25 cellular contexts compared by ENCODE assay signal in the genomic region with DNA sequence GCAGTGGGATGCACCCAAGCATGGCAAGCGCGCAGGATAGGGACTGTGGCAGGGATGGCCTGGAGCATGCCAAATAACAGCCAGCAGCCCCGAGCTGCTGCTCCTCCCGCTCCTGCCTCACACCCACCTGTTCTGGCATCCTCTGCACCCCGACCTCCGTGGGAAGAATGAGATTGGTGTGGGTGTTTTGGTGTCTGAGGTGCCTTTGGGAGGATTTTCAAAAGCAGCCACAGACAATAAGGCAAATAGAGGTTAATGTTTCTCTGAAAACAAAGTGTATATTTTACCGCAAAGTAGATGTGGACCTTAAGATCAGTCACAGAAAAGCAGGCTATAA. TPM values are rescaled to one million over a fixed set of nuclear protein-coding genes. Genes with fewer than 3 reads are reported as not detected.
DNase-seq lines count a peak whose midpoint lies in the region; ATAC-seq, FAIRE-seq and TF ChIP-seq lines count a peak whose summit lies in the region.
"Had no signal": no experiment of that assay in that cellular context is flagged by ENCODE, and none has a peak within 500 bp of the region (broad histone marks: within the 10 kb centered on the region; RNA-seq: fewer than 3 reads in every experiment).

No MANE protein-coding gene starts in this region.

- peak overlapping the region in 8 of 11 experiments; percentile 75 to 96 (median 90); a peak in 14 of 22 replicates for H3K27ac ChIP-seq in BLaER1 treated with 17β-estradiol and CSF1 and Interleukin-3, amounts not matched to agents 10 nM and 100 nM
- H3K27ac ChIP-seq in WERI-Rb-1, result no peak overlapping the region
- H3K27ac ChIP-seq in kidney (ENCODE audit: low read depth in 2 of 2, low read length in 2 of 2), result no peak overlapping the region
- H3K27ac ChIP-seq in body of pancreas, result no peak overlapping the region
- H3K27ac ChIP-seq: A549, HL-60, KMS-11 had no signal

- peak overlapping the region in 8 of 10 experiments; percentile 24 to 53 (median 41); a peak in 13 of 20 replicates for H3K4me3 ChIP-seq in BLaER1 treated with 17β-estradiol and CSF1 and Interleukin-3, amounts not matched to agents 10 nM and 100 nM
- H3K4me3 ChIP-seq in WERI-Rb-1 (ENCODE audit: low read depth, low read length) (no peak overlapping the region), kidney (ENCODE audit: low read length in 2 of 2) (no peak overlapping the region), body of pancreas (no peak overlapping the region)
- H3K4me3 ChIP-seq: A549, HAP-1 had no signal

- ATAC-seq in body of pancreas, result no peak
- ATAC-seq: A549 had no signal

- no peaks in the 10 kb centered on the region for H3K36me3 ChIP-seq in BLaER1 treated with 17β-estradiol and CSF1 and Interleukin-3, amounts not matched to agents 10 nM and 100 nM
- H3K36me3 ChIP-seq in WERI-Rb-1, result no peaks in the 10 kb centered on the region
- H3K36me3 ChIP-seq in kidney (ENCODE audit: control insufficient read depth in 1 of 2, insufficient read depth in 2 of 2, low read length in 2 of 2), result no peaks in the 10 kb centered on the region
- no peaks in the 10 kb centered on the region for H3K36me3 ChIP-seq in body of pancreas (replicated peaks in 1 of 2; ENCODE audit: insufficient read depth in 1 of 2, low read depth in 2 of 2)
- H3K36me3 ChIP-seq: HAP-1 had no signal

- WGBS in body of pancreas, 2 donors, result 66 to 79% methylated on average over 5 to 7 of the region's 7 CpGs

- TF ChIP-seq POLR2A in body of pancreas (IDR thresholded peaks at IDR 0.05), result no peak

- peak overlapping the region; percentile 49 to 97 (median 94) for H3K4me2 ChIP-seq in BLaER1 treated with 17β-estradiol and CSF1 and Interleukin-3, amounts not matched to agents 10 nM and 100 nM
- H3K4me2 ChIP-seq: A549, KMS-11 had no signal

- H3K27me3 ChIP-seq in BLaER1 treated with 17β-estradiol and CSF1 and Interleukin-3, amounts not matched to agents 10 nM and 100 nM, result peaks cover 0 to 23% (median 0%) of the 10 kb centered on the region in 11 experiments; a peak in 5 of 22 replicates
- H3K27me3 ChIP-seq in WERI-Rb-1 (ENCODE audit: insufficient read depth, low read depth, severe bottlenecking), result peaks cover 2% of the 10 kb centered on the region
- no peaks in the 10 kb centered on the region for H3K27me3 ChIP-seq in body of pancreas

- no peak for FAIRE-seq in kidney (lab: Jason Lieb, UNC)
- FAIRE-seq: A549, D721Med had no signal

- DNase-seq in Ammon's horn (ENCODE audit: low spot score), result peak; percentile 1
- DNase-seq in WERI-Rb-1, result peak; percentile 20
- peak; percentile 64 for DNase-seq in kidney
- DNase-seq in body of pancreas, result no peak
- DNase-seq in GM19240 (ENCODE audit: insufficient read length, low spot score), result no peak
- DNase-seq in DMS53 (lab: John Stamatoyannopoulos, UW), result no peak
- DNase-seq: AML-193, GOT3, MM.1S, NCI-H1417, NCI-H1694 treated with DMSO at 0.1 percent for 48 hours, NCI-H2081, NCI-H2227 treated with DMSO at 0.1 percent for 48 hours, NCI-H69, RPMI8226, SHP77 had no signal

- no peaks in the 10 kb centered on the region for H3K9me3 ChIP-seq in BLaER1 treated with 17β-estradiol and CSF1 and Interleukin-3, amounts not matched to agents 10 nM and 100 nM (replicated peaks in 1 of 11)
- H3K9me3 ChIP-seq in WERI-Rb-1 (ENCODE audit: severe bottlenecking) (no peaks in the 10 kb centered on the region), kidney (ENCODE audit: control insufficient read depth in 1 of 2, low read length in 2 of 2) (no peaks in the 10 kb centered on the region), body of pancreas (no peaks in the 10 kb centered on the region)
- H3K9me3 ChIP-seq: A549, HAP-1 had no signal

- TF ChIP-seq CTCF in WERI-Rb-1 (IDR thresholded peaks at IDR 0.05; ENCODE audit: low read depth, low read length) (no peak), kidney (IDR thresholded peaks at IDR 0.05; ENCODE audit: borderline replicate concordance, extremely low read depth, insufficient read depth) (no peak), body of pancreas (IDR thresholded peaks at IDR 0.05) (no peak)

- H4K20me1 ChIP-seq in BLaER1 treated with 17β-estradiol and CSF1 and Interleukin-3, amounts not matched to agents 10 nM and 100 nM, result no peaks in the 10 kb centered on the region; a peak in 1 of 22 replicates

- peaks cover 22 to 87% (median 79%) of the 10 kb centered on the region in 10 experiments for H3K4me1 ChIP-seq in BLaER1 treated with 17β-estradiol and CSF1 and Interleukin-3, amounts not matched to agents 10 nM and 100 nM
- H3K4me1 ChIP-seq in kidney (ENCODE audit: control insufficient read depth in 1 of 2, insufficient read depth in 1 of 2, low read depth in 1 of 2, low read length in 2 of 2) (no peaks in the 10 kb centered on the region), body of pancreas (no peaks in the 10 kb centered on the region)
- H3K4me1 ChIP-seq: HAP-1 had no signal

- intact Hi-C loops in kidney (cut with DNase I), result no loop called here
- intact Hi-C loops in body of pancreas (cut with DNase I), result loop anchor here (10.0 kb wide), 2 partner anchors 131 to 251 kb away; no protein-coding TSS in a partner anchor

- peak overlapping the region in 7 of 11 experiments; percentile 58 to 84 (median 80); a peak in 14 of 22 replicates for H3K9ac ChIP-seq in BLaER1 treated with 17β-estradiol and CSF1 and Interleukin-3, amounts not matched to agents 10 nM and 100 nM
- no peak overlapping the region for H3K9ac ChIP-seq in kidney (ENCODE audit: low read length in 2 of 2)
- H3K9ac ChIP-seq: KMS-11 had no signal

RNA-seq across cellular contexts. Expression of a gene that starts 35.5 kb away (rescaled TPM):
- 2.8 TPM for total RNA-seq in kidney
- polyA plus RNA-seq in kidney (ENCODE audit: insufficient read depth, low read depth, low replicate concordance), result not detected
- total RNA-seq in body of pancreas, result 10 to 100 TPM in 1 of 2 donors, 1 to 10 TPM in 1; 6.9 to 23.1 TPM
- polyA plus RNA-seq: IgD-negative memory B cell had no signal

RNA-seq across cellular contexts. Expression of a gene that starts 57.2 kb away (rescaled TPM):
- total RNA-seq in kidney, result 0.63 TPM
- 0.47 TPM for polyA plus RNA-seq in kidney (ENCODE audit: insufficient read depth, low read depth, low replicate concordance)
- total RNA-seq in body of pancreas, result under 1 TPM in 1 of 2 donors, not detected in 1; 0.33 TPM
- total RNA-seq: G401, SK-MEL-5 had no signal
- polyA plus RNA-seq: A549, IgD-negative memory B cell had no signal

Comparison
In these comparisons a context has a peak if more than half of its experiments do, and no peak if none do; other contexts are left out.
1. DNase-seq: peak in Ammon's horn (single experiment), WERI-Rb-1 (single experiment) and kidney (single experiment); none in body of pancreas (0 of 4), GM19240 (single experiment) and DMS53 (single experiment).
2. H3K27ac ChIP-seq: peak in BLaER1 treated with 17β-estradiol and CSF1 and Interleukin-3, amounts not matched to agents 10 nM and 100 nM (8 of 11); none in WERI-Rb-1 (single experiment), kidney (0 of 2) and body of pancreas (0 of 4).
3. H3K4me3 ChIP-seq: peak in BLaER1 treated with 17β-estradiol and CSF1 and Interleukin-3, amounts not matched to agents 10 nM and 100 nM (8 of 10); none in WERI-Rb-1 (single experiment), kidney (0 of 2) and body of pancreas (0 of 2).
4. H3K9ac ChIP-seq: peak in BLaER1 treated with 17β-estradiol and CSF1 and Interleukin-3, amounts not matched to agents 10 nM and 100 nM (7 of 11); none in kidney (0 of 2).